Comparison of ENCODE assay signal across 19 cellular contexts in the genomic region with DNA sequence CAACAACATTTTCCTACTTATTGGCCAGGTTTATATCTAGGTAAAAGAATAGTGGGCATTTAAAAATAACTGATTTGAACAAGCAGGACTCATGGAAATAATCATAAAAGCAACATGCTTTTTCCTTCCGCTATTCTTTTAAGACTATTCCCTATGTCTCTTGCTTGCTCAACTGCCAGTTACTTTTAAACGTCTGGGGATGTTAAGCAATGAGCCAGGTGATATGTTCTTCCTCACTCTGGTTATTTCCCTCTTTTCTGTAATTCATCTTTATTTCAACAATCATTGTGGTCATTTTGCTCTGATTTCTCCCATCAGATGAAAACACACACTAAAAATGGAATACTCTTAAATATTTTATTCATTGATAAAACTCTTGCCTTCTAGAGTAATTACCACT.
"Had no signal": no experiment of that assay in that cellular context is flagged by ENCODE, and none has a peak within 500 bp of the region (broad histone marks: within the 10 kb centered on the region; RNA-seq: fewer than 3 reads in every experiment).

No MANE protein-coding gene starts in this region.

- H3K27me3 ChIP-seq: foreskin keratinocyte, hepatocyte, right lobe of liver, tibial artery, upper lobe of left lung, uterus had no signal

- H3K4me1 ChIP-seq: foreskin keratinocyte, right lobe of liver, uterus had no signal

- H3K4me3 ChIP-seq: hepatocyte, left ventricle myocardium inferior, lung, psoas muscle, right lobe of liver, tibial artery, upper lobe of left lung, uterus had no signal

- H3K36me3 ChIP-seq: left ventricle myocardium inferior, right lobe of liver, tibial artery, upper lobe of left lung, uterus had no signal

- H3K9me3 ChIP-seq: psoas muscle, right lobe of liver, tibial artery, upper lobe of left lung, uterus had no signal

- H3K27ac ChIP-seq: foreskin keratinocyte, hepatocyte, left ventricle myocardium inferior, psoas muscle, right lobe of liver, tibial artery, upper lobe of left lung, uterus had no signal

- ATAC-seq: foreskin keratinocyte; left cardiac atrium; psoas muscle; right lobe of liver; stimulated activated memory B cell treated with anti-CD40 and anti-IgM and Interleukin-4, amounts not matched to agents 10 μg/mL and 1 μg/mL and 100 μg/mL, for 72 hours had no signal

- DNase-seq: effector CD4-positive, alpha-beta T cell; endodermal cell; erythroblast; foreskin keratinocyte; kidney; left cardiac atrium; left ventricle myocardium inferior; mesendoderm; naive B cell; psoas muscle; retina; right lobe of liver; stimulated activated CD4-positive, alpha-beta T cell treated with anti-CD3 and anti-CD28 coated beads, Interleukin-4, amount 100 ng/mL, for 1 hour; tibial artery; upper lobe of left lung; uterus had no signal
